Comparison of ENCODE assay signal across 1 cellular context in the genomic region with DNA sequence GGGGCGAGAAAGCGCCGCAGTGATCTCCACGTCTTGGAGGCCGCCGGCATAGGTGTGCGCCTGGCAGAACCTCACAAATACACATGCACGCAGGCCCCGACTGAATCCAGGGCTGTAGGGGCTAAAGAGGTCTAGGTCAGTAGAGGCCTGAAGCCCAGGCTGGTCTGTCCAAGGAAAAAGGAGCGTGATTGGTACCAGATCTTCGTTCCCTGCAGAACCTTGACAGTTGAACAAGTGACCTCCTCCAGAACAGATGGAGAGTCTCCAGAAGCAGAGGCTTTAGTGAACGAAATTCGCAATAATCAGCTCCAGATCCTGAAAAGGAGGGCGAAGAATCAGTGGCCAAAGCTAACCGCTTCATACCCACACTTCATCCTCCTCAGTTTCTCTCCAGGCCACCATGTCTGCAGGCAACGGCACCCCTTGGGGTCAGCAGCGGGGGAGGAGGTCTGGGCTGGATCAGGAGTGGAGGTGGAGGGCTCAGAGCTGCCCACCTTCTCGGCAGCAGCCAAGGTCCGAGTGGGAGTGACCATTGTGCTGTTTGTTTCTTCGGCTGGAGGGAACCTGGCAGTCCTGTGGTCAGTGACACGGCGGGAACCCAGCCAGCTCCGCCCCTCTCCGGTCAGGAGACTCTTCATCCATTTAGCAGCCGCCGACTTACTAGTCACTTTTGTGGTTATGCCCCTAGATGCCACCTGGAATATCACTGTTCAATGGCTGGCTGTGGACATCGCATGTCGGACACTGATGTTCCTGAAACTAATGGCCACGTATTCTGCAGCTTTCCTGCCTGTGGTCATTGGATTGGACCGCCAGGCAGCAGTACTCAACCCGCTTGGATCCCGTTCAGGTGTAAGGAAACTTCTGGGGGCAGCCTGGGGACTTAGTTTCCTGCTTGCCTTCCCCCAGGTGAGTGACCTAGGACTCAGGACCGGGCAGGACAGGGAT.
TF ChIP-seq lines count a peak whose summit lies in the region.

No MANE protein-coding gene starts in this region.

TF ChIP-seq in K562, 482 proteins besides CTCF, POLR2A, EP300 and RAD21 (continued from another document and continues in another):
- TF ChIP-seq, protein P1, sequence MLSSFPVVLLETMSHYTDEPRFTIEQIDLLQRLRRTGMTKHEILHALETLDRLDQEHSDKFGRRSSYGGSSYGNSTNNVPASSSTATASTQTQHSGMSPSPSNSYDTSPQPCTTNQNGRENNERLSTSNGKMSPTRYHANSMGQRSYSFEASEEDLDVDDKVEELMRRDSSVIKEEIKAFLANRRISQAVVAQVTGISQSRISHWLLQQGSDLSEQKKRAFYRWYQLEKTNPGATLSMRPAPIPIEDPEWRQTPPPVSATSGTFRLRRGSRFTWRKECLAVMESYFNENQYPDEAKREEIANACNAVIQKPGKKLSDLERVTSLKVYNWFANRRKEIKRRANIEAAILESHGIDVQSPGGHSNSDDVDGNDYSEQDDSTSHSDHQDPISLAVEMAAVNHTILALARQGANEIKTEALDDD (IDR thresholded peaks at IDR 0.05) = peak; percentile 95
- TF ChIP-seq PYGO2 (tag; IDR thresholded peaks at IDR 0.05) (no peak), ZNF79 (CRISPR knock-in tag; IDR thresholded peaks at IDR 0.05; ENCODE audit: low read depth) (no peak), CBX5 (IDR thresholded peaks at IDR 0.05; ENCODE audit: borderline replicate concordance, low read depth) (no peak), GTF2A2 (tag; IDR thresholded peaks at IDR 0.05) (no peak), TAF15 (IDR thresholded peaks at IDR 0.05; ENCODE audit: low read depth, low read length) (no peak), STAT5B (CRISPR knock-in tag; IDR thresholded peaks at IDR 0.05) (no peak), RBM22 (IDR thresholded peaks at IDR 0.05; ENCODE audit: low read depth, low read length, poor library complexity, severe bottlenecking) (no peak), TAL1 (IDR thresholded peaks at IDR 0.05) (no peak), HDAC1 (IDR thresholded peaks at IDR 0.05) (peak in 1 of 2 experiments; percentile 48; a peak in 1 of 4 replicates), HLTF (IDR thresholded peaks at IDR 0.05) (no peak), PPARD (CRISPR knock-in tag; IDR thresholded peaks at IDR 0.05) (no peak), FOXJ2 (tag; IDR thresholded peaks at IDR 0.05) (no peak), ZNF140 (CRISPR knock-in tag; IDR thresholded peaks at IDR 0.05) (no peak), C11orf30 (IDR thresholded peaks at IDR 0.05; ENCODE audit: low read depth) (no peak), ZNF124 (CRISPR knock-in tag; IDR thresholded peaks at IDR 0.05) (no peak), XRCC5 (IDR thresholded peaks at IDR 0.05; ENCODE audit: low read depth, low read length) (no peak; the same call in 1 of the 2 replicates), ZNF175 (CRISPR knock-in tag; IDR thresholded peaks at IDR 0.05; ENCODE audit: low read depth) (no peak), HNRNPH1 (optimal IDR thresholded peaks at IDR 0.05; ENCODE audit: low read depth, low read length) (no peak), FOXP1 (CRISPR knock-in tag; IDR thresholded peaks at IDR 0.05) (0 out of 2 replicates have a peak, but pooled peaks have one; percentile 18), ETV5 (CRISPR knock-in tag; IDR thresholded peaks at IDR 0.05; ENCODE audit: low read depth) (no peak), SREBF1 (IDR thresholded peaks at IDR 0.05; ENCODE audit: borderline replicate concordance, low read depth, low read length) (no peak)
- TF ChIP-seq, protein P2, sequence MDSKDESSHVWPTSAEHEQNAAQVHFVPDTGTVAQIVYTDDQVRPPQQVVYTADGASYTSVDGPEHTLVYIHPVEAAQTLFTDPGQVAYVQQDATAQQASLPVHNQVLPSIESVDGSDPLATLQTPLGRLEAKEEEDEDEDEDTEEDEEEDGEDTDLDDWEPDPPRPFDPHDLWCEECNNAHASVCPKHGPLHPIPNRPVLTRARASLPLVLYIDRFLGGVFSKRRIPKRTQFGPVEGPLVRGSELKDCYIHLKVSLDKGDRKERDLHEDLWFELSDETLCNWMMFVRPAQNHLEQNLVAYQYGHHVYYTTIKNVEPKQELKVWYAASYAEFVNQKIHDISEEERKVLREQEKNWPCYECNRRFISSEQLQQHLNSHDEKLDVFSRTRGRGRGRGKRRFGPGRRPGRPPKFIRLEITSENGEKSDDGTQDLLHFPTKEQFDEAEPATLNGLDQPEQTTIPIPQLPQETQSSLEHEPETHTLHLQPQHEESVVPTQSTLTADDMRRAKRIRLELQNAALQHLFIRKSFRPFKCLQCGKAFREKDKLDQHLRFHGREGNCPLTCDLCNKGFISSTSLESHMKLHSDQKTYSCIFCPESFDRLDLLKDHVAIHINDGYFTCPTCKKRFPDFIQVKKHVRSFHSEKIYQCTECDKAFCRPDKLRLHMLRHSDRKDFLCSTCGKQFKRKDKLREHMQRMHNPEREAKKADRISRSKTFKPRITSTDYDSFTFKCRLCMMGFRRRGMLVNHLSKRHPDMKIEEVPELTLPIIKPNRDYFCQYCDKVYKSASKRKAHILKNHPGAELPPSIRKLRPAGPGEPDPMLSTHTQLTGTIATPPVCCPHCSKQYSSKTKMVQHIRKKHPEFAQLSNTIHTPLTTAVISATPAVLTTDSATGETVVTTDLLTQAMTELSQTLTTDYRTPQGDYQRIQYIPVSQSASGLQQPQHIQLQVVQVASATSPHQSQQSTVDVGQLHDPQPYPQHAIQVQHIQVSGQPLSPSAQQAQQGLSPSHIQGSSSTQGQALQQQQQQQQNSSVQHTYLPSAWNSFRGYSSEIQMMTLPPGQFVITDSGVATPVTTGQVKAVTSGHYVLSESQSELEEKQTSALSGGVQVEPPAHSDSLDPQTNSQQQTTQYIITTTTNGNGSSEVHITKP (IDR thresholded peaks at IDR 0.05; ENCODE audit: partially characterized antibody) = no peak
- TF ChIP-seq, protein P3, sequence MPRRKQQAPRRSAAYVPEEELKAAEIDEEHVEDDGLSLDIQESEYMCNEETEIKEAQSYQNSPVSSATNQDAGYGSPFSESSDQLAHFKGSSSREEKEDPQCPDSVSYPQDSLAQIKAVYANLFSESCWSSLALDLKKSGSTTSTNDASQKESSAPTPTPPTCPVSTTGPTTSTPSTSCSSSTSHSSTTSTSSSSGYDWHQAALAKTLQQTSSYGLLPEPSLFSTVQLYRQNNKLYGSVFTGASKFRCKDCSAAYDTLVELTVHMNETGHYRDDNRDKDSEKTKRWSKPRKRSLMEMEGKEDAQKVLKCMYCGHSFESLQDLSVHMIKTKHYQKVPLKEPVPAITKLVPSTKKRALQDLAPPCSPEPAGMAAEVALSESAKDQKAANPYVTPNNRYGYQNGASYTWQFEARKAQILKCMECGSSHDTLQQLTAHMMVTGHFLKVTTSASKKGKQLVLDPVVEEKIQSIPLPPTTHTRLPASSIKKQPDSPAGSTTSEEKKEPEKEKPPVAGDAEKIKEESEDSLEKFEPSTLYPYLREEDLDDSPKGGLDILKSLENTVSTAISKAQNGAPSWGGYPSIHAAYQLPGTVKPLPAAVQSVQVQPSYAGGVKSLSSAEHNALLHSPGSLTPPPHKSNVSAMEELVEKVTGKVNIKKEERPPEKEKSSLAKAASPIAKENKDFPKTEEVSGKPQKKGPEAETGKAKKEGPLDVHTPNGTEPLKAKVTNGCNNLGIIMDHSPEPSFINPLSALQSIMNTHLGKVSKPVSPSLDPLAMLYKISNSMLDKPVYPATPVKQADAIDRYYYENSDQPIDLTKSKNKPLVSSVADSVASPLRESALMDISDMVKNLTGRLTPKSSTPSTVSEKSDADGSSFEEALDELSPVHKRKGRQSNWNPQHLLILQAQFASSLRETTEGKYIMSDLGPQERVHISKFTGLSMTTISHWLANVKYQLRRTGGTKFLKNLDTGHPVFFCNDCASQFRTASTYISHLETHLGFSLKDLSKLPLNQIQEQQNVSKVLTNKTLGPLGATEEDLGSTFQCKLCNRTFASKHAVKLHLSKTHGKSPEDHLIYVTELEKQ (CRISPR knock-in tag; IDR thresholded peaks at IDR 0.05) = no peak
- TF ChIP-seq, protein P4, sequence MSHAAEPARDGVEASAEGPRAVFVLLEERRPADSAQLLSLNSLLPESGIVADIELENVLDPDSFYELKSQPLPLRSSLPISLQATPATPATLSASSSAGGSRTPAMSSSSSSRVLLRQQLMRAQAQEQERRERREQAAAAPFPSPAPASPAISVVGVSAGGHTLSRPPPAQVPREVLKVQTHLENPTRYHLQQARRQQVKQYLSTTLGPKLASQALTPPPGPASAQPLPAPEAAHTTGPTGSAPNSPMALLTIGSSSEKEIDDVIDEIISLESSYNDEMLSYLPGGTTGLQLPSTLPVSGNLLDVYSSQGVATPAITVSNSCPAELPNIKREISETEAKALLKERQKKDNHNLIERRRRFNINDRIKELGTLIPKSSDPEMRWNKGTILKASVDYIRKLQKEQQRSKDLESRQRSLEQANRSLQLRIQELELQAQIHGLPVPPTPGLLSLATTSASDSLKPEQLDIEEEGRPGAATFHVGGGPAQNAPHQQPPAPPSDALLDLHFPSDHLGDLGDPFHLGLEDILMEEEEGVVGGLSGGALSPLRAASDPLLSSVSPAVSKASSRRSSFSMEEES (CRISPR knock-in tag; IDR thresholded peaks at IDR 0.05) = no peak
- TF ChIP-seq, protein P5, sequence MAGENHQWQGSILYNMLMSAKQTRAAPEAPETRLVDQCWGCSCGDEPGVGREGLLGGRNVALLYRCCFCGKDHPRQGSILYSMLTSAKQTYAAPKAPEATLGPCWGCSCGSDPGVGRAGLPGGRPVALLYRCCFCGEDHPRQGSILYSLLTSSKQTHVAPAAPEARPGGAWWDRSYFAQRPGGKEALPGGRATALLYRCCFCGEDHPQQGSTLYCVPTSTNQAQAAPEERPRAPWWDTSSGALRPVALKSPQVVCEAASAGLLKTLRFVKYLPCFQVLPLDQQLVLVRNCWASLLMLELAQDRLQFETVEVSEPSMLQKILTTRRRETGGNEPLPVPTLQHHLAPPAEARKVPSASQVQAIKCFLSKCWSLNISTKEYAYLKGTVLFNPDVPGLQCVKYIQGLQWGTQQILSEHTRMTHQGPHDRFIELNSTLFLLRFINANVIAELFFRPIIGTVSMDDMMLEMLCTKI (IDR thresholded peaks at IDR 0.05; ENCODE audit: partially characterized antibody) = no peak
- TF ChIP-seq, protein P6, sequence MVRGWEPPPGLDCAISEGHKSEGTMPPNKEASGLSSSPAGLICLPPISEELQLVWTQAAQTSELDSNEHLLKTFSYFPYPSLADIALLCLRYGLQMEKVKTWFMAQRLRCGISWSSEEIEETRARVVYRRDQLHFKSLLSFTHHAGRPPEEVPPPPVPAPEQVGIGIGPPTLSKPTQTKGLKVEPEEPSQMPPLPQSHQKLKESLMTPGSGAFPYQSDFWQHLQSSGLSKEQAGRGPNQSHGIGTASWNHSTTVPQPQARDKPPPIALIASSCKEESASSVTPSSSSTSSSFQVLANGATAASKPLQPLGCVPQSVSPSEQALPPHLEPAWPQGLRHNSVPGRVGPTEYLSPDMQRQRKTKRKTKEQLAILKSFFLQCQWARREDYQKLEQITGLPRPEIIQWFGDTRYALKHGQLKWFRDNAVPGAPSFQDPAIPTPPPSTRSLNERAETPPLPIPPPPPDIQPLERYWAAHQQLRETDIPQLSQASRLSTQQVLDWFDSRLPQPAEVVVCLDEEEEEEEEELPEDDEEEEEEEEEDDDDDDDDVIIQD (CRISPR knock-in tag; IDR thresholded peaks at IDR 0.05) = no peak
- TF ChIP-seq, protein P7, sequence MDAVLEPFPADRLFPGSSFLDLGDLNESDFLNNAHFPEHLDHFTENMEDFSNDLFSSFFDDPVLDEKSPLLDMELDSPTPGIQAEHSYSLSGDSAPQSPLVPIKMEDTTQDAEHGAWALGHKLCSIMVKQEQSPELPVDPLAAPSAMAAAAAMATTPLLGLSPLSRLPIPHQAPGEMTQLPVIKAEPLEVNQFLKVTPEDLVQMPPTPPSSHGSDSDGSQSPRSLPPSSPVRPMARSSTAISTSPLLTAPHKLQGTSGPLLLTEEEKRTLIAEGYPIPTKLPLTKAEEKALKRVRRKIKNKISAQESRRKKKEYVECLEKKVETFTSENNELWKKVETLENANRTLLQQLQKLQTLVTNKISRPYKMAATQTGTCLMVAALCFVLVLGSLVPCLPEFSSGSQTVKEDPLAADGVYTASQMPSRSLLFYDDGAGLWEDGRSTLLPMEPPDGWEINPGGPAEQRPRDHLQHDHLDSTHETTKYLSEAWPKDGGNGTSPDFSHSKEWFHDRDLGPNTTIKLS (IDR thresholded peaks at IDR 0.05; ENCODE audit: borderline replicate concordance, low read depth) = no peak
- TF ChIP-seq, protein P8, sequence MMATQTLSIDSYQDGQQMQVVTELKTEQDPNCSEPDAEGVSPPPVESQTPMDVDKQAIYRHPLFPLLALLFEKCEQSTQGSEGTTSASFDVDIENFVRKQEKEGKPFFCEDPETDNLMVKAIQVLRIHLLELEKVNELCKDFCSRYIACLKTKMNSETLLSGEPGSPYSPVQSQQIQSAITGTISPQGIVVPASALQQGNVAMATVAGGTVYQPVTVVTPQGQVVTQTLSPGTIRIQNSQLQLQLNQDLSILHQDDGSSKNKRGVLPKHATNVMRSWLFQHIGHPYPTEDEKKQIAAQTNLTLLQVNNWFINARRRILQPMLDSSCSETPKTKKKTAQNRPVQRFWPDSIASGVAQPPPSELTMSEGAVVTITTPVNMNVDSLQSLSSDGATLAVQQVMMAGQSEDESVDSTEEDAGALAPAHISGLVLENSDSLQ (IDR thresholded peaks at IDR 0.05) = no peak
- TF ChIP-seq, protein P9, sequence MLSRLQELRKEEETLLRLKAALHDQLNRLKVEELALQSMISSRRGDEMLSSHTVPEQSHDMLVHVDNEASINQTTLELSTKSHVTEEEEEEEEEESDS (CRISPR knock-in tag; IDR thresholded peaks at IDR 0.05) = no peak
- TF ChIP-seq, protein P10, sequence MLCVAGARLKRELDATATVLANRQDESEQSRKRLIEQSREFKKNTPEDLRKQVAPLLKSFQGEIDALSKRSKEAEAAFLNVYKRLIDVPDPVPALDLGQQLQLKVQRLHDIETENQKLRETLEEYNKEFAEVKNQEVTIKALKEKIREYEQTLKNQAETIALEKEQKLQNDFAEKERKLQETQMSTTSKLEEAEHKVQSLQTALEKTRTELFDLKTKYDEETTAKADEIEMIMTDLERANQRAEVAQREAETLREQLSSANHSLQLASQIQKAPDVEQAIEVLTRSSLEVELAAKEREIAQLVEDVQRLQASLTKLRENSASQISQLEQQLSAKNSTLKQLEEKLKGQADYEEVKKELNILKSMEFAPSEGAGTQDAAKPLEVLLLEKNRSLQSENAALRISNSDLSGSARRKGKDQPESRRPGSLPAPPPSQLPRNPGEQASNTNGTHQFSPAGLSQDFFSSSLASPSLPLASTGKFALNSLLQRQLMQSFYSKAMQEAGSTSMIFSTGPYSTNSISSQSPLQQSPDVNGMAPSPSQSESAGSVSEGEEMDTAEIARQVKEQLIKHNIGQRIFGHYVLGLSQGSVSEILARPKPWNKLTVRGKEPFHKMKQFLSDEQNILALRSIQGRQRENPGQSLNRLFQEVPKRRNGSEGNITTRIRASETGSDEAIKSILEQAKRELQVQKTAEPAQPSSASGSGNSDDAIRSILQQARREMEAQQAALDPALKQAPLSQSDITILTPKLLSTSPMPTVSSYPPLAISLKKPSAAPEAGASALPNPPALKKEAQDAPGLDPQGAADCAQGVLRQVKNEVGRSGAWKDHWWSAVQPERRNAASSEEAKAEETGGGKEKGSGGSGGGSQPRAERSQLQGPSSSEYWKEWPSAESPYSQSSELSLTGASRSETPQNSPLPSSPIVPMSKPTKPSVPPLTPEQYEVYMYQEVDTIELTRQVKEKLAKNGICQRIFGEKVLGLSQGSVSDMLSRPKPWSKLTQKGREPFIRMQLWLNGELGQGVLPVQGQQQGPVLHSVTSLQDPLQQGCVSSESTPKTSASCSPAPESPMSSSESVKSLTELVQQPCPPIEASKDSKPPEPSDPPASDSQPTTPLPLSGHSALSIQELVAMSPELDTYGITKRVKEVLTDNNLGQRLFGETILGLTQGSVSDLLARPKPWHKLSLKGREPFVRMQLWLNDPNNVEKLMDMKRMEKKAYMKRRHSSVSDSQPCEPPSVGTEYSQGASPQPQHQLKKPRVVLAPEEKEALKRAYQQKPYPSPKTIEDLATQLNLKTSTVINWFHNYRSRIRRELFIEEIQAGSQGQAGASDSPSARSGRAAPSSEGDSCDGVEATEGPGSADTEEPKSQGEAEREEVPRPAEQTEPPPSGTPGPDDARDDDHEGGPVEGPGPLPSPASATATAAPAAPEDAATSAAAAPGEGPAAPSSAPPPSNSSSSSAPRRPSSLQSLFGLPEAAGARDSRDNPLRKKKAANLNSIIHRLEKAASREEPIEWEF (CRISPR knock-in tag; IDR thresholded peaks at IDR 0.05) = no peak
